Comparison of ENCODE assay signal across 11 cellular contexts in the genomic region with DNA sequence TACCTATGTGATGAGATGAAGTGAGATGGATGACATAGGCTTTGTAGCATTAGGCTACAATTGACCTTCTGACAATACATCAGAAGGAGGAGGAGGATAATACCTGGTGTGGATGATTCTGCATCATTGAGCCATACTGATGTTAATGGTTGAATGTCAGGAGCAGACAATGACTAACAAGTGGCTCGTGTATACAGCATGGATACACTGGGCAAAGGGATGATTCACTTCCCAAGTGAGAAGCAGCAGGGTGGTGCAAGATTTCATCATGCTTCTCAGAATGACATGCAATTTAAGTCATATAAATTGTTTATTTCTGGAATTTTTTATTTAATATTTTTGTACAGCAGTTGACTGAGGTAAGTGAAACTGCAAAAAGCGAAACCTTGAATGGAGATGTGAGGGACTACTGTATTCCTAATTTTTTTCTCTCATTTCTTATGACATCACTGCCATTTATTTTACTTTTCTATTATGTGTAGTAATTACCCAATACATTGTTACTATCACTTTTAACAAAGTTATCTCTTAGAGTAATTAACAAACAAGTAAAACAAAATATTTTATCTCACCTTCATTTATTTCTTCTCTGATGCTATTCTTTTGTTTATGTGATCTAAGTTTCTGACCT. TPM values are rescaled to one million over a fixed set of nuclear protein-coding genes. Genes with fewer than 3 reads are reported as not detected.
DNase-seq lines count a peak whose midpoint lies in the region; ATAC-seq and TF ChIP-seq lines count a peak whose summit lies in the region.
"Had no signal": no experiment of that assay in that cellular context is flagged by ENCODE, and none has a peak within 500 bp of the region (broad histone marks: within the 10 kb centered on the region; RNA-seq: fewer than 3 reads in every experiment).

No MANE protein-coding gene starts in this region.

- intact Hi-C loops in activated naive CD4-positive, alpha-beta T cell treated with anti-CD3 and anti-CD28 coated beads for 36 hours (cut with micrococcal nuclease) = loop anchor here (1.0 to 5.0 kb wide), 3 partner anchors 34 to 81 kb away; a partner anchor contains a TSS

- H3K4me3 Mint-ChIP-seq in activated naive CD4-positive, alpha-beta T cell treated with anti-CD3 and anti-CD28 coated beads for 36 hours = no peak overlapping the region
- H3K4me3 Mint-ChIP-seq: CD8-positive, alpha-beta memory T cell; dendritic cell treated with granulocyte-macrophage colony-stimulating factor and Interleukin-4, amounts not matched to agents 40 ng/mL and 50 ng/mL, for 4 days had no signal

- peak; percentile 65 for DNase-seq in activated naive CD4-positive, alpha-beta T cell treated with anti-CD3 and anti-CD28 coated beads for 36 hours
- no peak for DNase-seq in activated naive CD4-positive, alpha-beta T cell (lab: John Stamatoyannopoulos, UW)
- DNase-seq in NCI-H69 (lab: John Stamatoyannopoulos, UW) (peak; percentile 75), epithelial cell of proximal tubule (ENCODE audit: low read depth) (peak; percentile 83), NK-92 (lab: John Stamatoyannopoulos, UW; ENCODE audit: unreplicated experiment) (no peak)
- no peak for DNase-seq in stimulated activated naive CD8-positive, alpha-beta T cell treated with anti-CD3 and anti-CD28 coated beads, Interleukin-15, Interleukin-2, amounts not matched to agents 100 U/mL and 50 U/mL, for 24 hours
- DNase-seq: CD8-positive, alpha-beta memory T cell; left ventricle myocardium superior had no signal

- peak overlapping the region; percentile 61 for H3K27ac Mint-ChIP-seq in activated naive CD4-positive, alpha-beta T cell treated with anti-CD3 and anti-CD28 coated beads for 36 hours
- H3K27ac Mint-ChIP-seq: CD8-positive, alpha-beta memory T cell; dendritic cell treated with granulocyte-macrophage colony-stimulating factor and Interleukin-4, amounts not matched to agents 40 ng/mL and 50 ng/mL, for 4 days had no signal

- ATAC-seq in stimulated activated naive CD8-positive, alpha-beta T cell treated with anti-CD3 and anti-CD28 coated beads, Interleukin-15, Interleukin-2, amounts not matched to agents 100 U/mL and 50 U/mL, for 24 hours = peak; percentile 100
- no peak for ATAC-seq in GM19324 (IDR thresholded peaks at IDR 0.05; ENCODE audit: low FRiP score, unreplicated experiment)
- no peak for ATAC-seq in HG03342 (IDR thresholded peaks at IDR 0.05; ENCODE audit: unreplicated experiment)
- ATAC-seq: left ventricle myocardium superior had no signal

- H3K36me3 Mint-ChIP-seq in activated naive CD4-positive, alpha-beta T cell treated with anti-CD3 and anti-CD28 coated beads for 36 hours (ENCODE audit: low read depth) = no peaks in the 10 kb centered on the region

- H3K4me1 Mint-ChIP-seq in activated naive CD4-positive, alpha-beta T cell treated with anti-CD3 and anti-CD28 coated beads for 36 hours (ENCODE audit: low read depth) = peaks cover 10% of the 10 kb centered on the region
- H3K4me1 Mint-ChIP-seq: CD8-positive, alpha-beta memory T cell had no signal

- TF ChIP-seq CTCF in epithelial cell of proximal tubule (conservative IDR thresholded peaks at IDR 0.05; ENCODE audit: low read depth, low read length) = no peak

- CTCF ChIA-PET in activated naive CD4-positive, alpha-beta T cell treated with anti-CD3 and anti-CD28 coated beads for 36 hours (lab: Charles Lee) = no interaction called here

- no peak overlapping the region for H3K4me3 ChIP-seq in epithelial cell of proximal tubule (ENCODE audit: low read depth, low read length)

- H3K27me3 Mint-ChIP-seq in activated naive CD4-positive, alpha-beta T cell treated with anti-CD3 and anti-CD28 coated beads for 36 hours (ENCODE audit: low read depth) = peaks cover 13% of the 10 kb centered on the region
- H3K27me3 Mint-ChIP-seq: dendritic cell treated with granulocyte-macrophage colony-stimulating factor and Interleukin-4, amounts not matched to agents 40 ng/mL and 50 ng/mL, for 4 days had no signal

- H3K9me3 Mint-ChIP-seq in activated naive CD4-positive, alpha-beta T cell treated with anti-CD3 and anti-CD28 coated beads for 36 hours = no peaks in the 10 kb centered on the region
- H3K9me3 Mint-ChIP-seq: CD8-positive, alpha-beta memory T cell; dendritic cell treated with granulocyte-macrophage colony-stimulating factor and Interleukin-4, amounts not matched to agents 40 ng/mL and 50 ng/mL, for 4 days had no signal

RNA-seq across cellular contexts. Expression of a gene that starts 34.4 kb away (rescaled TPM):
- 10 to 100 TPM; 37.4 to 37.6 TPM for total RNA-seq in activated naive CD4-positive, alpha-beta T cell treated with anti-CD3 and anti-CD28 coated beads for 36 hours
- 37.3 and 47.4 TPM in 2 replicates for total RNA-seq in epithelial cell of proximal tubule

Comparison
In these comparisons a context has a peak if more than half of its experiments do, and no peak if none do; other contexts are left out.
1. DNase-seq: peak in activated naive CD4-positive, alpha-beta T cell treated with anti-CD3 and anti-CD28 coated beads for 36 hours (single experiment), NCI-H69 (single experiment) and epithelial cell of proximal tubule (single experiment); none in activated naive CD4-positive, alpha-beta T cell (0 of 4), stimulated activated naive CD8-positive, alpha-beta T cell treated with anti-CD3 and anti-CD28 coated beads, Interleukin-15, Interleukin-2, amounts not matched to agents 100 U/mL and 50 U/mL, for 24 hours (single experiment) and NK-92 (single experiment).